8 cellular contexts compared by ENCODE assay signal in the genomic region with DNA sequence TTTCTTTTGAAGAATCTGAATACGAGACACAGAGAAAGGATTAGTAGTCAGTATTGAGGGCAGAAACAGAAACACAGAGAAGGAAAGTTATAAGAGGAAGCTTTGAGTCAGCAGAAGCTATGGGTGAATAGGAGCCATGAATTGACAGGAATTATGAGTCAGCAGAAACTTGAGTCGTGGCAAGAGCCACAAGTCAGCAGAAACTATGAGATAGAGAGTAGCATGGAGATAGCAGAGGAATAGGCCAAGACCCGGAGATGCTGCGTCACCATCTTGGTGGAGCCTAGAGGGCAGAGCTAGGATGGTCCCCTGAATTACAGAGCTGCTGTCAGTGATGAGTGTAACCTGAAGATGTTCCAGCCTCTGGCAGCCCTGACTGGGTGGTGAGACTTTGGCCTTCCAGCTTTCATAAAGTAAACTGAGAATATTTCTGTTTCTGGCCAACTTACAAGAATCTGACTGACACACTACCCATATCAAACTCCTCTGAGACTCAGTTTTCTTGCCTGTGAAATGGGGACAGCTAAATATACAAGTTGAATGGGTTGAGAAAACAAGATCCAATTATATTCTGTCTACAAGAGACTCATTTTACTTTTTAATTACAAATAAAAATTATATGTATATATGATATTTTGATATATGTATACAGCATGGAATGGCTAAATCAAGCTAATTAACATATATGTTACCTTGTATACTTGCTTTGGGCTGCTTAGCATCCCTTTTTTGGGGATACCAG.
DNase-seq lines count a peak whose midpoint lies in the region; ATAC-seq, FAIRE-seq and TF ChIP-seq lines count a peak whose summit lies in the region.
"Not testable (repeated sequence)": the region's sequence is repeated elsewhere in the genome, so short reads cannot be mapped to it uniquely, and the experiment has no call there.

No MANE protein-coding gene starts in this region.

- in situ Hi-C loops in Panc1 (cut with HindIII; ENCODE audit: low pct_unique_long_range_greater_than_20kb, low sequenced_read_pairs): not testable (repeated sequence)

- H3K27ac ChIP-seq in Panc1 (ENCODE audit: low read length): not testable (repeated sequence)

- not testable (repeated sequence) for H3K36me3 Mint-ChIP-seq in activated T-cell treated with anti-CD3 and anti-CD28 coated beads, Interleukin-2, amount 50 U/mL, for 72 hours (ENCODE audit: insufficient read depth in 2 of 2); natural killer cell treated with Interleukin-12 subunit alpha and Interleukin-12 subunit beta and Interleukin-15 and Interleukin-18, amount 100 ng/mL, for 72 hours

- ATAC-seq in GM19467 (IDR thresholded peaks at IDR 0.05; ENCODE audit: unreplicated experiment): peak; percentile 46
- ATAC-seq in HG02678 (IDR thresholded peaks at IDR 0.05; ENCODE audit: unreplicated experiment): peak; percentile 33
- peak; percentile 56 for ATAC-seq in HG03354 (IDR thresholded peaks at IDR 0.05; ENCODE audit: poor library complexity, severe bottlenecking, unreplicated experiment)
- ATAC-seq in Panc1: 0 out of 2 replicates have a peak, but pooled peaks have one; percentile 32
- ATAC-seq in activated T-cell treated with anti-CD3 and anti-CD28 coated beads, Interleukin-2, amount 50 U/mL, for 72 hours (replicated peaks in 1 of 2): peak; percentile 70 to 80
- ATAC-seq in esophagus mucosa: peak; percentile 60
- peak; percentile 66 to 82 for ATAC-seq in natural killer cell treated with Interleukin-12 subunit alpha and Interleukin-12 subunit beta and Interleukin-15 and Interleukin-18, amount 100 ng/mL, for 72 hours

- not testable (repeated sequence) for H3K4me1 Mint-ChIP-seq in activated T-cell treated with anti-CD3 and anti-CD28 coated beads, Interleukin-2, amount 50 U/mL, for 72 hours (ENCODE audit: low read depth); natural killer cell treated with Interleukin-12 subunit alpha and Interleukin-12 subunit beta and Interleukin-15 and Interleukin-18, amount 100 ng/mL, for 72 hours (ENCODE audit: low read depth in 2 of 2)

- H3K27ac Mint-ChIP-seq in activated T-cell treated with anti-CD3 and anti-CD28 coated beads, Interleukin-2, amount 50 U/mL, for 72 hours; natural killer cell treated with Interleukin-12 subunit alpha and Interleukin-12 subunit beta and Interleukin-15 and Interleukin-18, amount 100 ng/mL, for 72 hours: not testable (repeated sequence)

- H3K9me3 Mint-ChIP-seq in activated T-cell treated with anti-CD3 and anti-CD28 coated beads, Interleukin-2, amount 50 U/mL, for 72 hours; natural killer cell treated with Interleukin-12 subunit alpha and Interleukin-12 subunit beta and Interleukin-15 and Interleukin-18, amount 100 ng/mL, for 72 hours: not testable (repeated sequence)

- DNase-seq in GM12891 (ENCODE audit: insufficient read length, low spot score); Panc1 (ENCODE audit: low read depth, low spot score); activated T-cell treated with anti-CD3 and anti-CD28 coated beads, Interleukin-2, amount 50 U/mL, for 72 hours; natural killer cell treated with Interleukin-12 subunit alpha and Interleukin-12 subunit beta and Interleukin-15 and Interleukin-18, amount 100 ng/mL, for 72 hours (ENCODE audit: low spot score): not testable (repeated sequence)

- not testable (repeated sequence) for H3K4me3 ChIP-seq in Panc1 (ENCODE audit: low read depth in 2 of 2, low read length in 2 of 2)

- not testable (repeated sequence) for H3K36me3 ChIP-seq in Panc1 (ENCODE audit: control insufficient read depth, insufficient read depth, low read length)

- not testable (repeated sequence) for BruUV-seq in Panc1 (replicated peaks; lab: Mats Ljungman, UMichigan)

- intact Hi-C loops in Panc1 (cut with micrococcal nuclease; ENCODE audit: unreplicated experiment): not testable (repeated sequence)

- not testable (repeated sequence) for H3K4me1 ChIP-seq in Panc1 (ENCODE audit: control insufficient read depth, insufficient read depth, low read length)

- TF ChIP-seq POLR2A in GM12891 (IDR thresholded peaks at IDR 0.05; ENCODE audit: low read depth, low read length): not testable (repeated sequence)

- TF ChIP-seq CTCF in Panc1 (IDR thresholded peaks at IDR 0.05): not testable (repeated sequence)

- H3K27me3 ChIP-seq in Panc1 (ENCODE audit: control insufficient read depth, insufficient read depth, low read length): not testable (repeated sequence)

- peak; percentile 72 for FAIRE-seq in GM12891 (lab: Jason Lieb, UNC)

- H3K4me3 Mint-ChIP-seq in activated T-cell treated with anti-CD3 and anti-CD28 coated beads, Interleukin-2, amount 50 U/mL, for 72 hours; natural killer cell treated with Interleukin-12 subunit alpha and Interleukin-12 subunit beta and Interleukin-15 and Interleukin-18, amount 100 ng/mL, for 72 hours: not testable (repeated sequence)

- POLR2A ChIA-PET in Panc1 (lab: Charles Lee): not testable (repeated sequence)

- H3K27me3 Mint-ChIP-seq in activated T-cell treated with anti-CD3 and anti-CD28 coated beads, Interleukin-2, amount 50 U/mL, for 72 hours (ENCODE audit: low read depth): peaks cover 11% of the 10 kb centered on the region
- not testable (repeated sequence) for H3K27me3 Mint-ChIP-seq in natural killer cell treated with Interleukin-12 subunit alpha and Interleukin-12 subunit beta and Interleukin-15 and Interleukin-18, amount 100 ng/mL, for 72 hours

- H3K9me3 ChIP-seq in Panc1 (ENCODE audit: control insufficient read depth, insufficient read depth, low read depth, low read length): not testable (repeated sequence)

- CTCF ChIA-PET in Panc1 (lab: Charles Lee): not testable (repeated sequence)
